Comparison of ENCODE assay signal across 8 cellular contexts in the genomic region with DNA sequence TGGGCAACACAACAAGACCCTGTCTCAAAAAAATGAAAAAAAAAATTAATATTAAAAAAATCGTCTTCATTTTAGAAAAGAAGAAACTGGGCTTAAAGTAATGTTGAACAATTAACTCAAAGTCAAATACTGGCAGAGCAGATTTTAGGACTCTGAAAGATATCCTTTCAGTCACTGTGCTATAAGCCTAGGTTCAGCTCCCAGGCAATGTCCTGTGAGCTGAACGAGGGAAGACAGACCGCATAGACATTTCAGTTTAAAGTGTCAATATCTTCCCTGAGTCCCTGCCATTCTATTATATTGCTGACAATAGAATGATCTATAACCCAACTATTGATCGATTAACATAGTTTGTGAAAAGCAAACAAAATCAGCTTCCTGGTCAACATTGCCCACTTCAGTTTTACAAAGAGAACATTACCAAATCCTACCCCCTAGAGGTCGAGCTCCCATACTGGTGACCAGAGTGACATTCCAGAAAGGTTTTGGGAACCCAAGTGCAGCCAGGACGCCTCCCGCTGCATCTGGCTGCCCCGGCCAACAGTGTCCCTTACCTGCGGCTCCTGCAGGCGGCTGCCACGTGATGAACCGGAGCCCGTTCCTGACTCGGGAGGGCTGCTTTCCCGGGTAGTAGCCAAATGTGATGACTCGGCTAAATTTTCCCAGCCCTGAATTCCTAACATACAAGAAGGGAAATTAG.
DNase-seq lines count a peak whose midpoint lies in the region; ATAC-seq and TF ChIP-seq lines count a peak whose summit lies in the region.

No MANE protein-coding gene starts in this region.

- no peaks in the 10 kb centered on the region for H3K9me3 ChIP-seq in HUES48 (ENCODE audit: control insufficient read depth, insufficient read depth, low read length)
- H3K9me3 ChIP-seq in iPS-15b (ENCODE audit: control insufficient read depth, insufficient read depth, low read length) = no peaks in the 10 kb centered on the region

- H3K4me1 ChIP-seq in HUES48 (ENCODE audit: control insufficient read depth, insufficient read depth, low read length) = peaks cover 36% of the 10 kb centered on the region
- H3K4me1 ChIP-seq in iPS-15b (ENCODE audit: control insufficient read depth, insufficient read depth, low read length) = peaks cover 20% of the 10 kb centered on the region

- ATAC-seq in GM21381 (IDR thresholded peaks at IDR 0.05; ENCODE audit: unreplicated experiment) = no peak
- ATAC-seq in stimulated activated memory B cell treated with anti-CD40 and anti-IgM and Interleukin-4, amounts not matched to agents 10 μg/mL and 1 μg/mL and 100 μg/mL, for 72 hours = no peak

- H3K9ac ChIP-seq in HUES48 (ENCODE audit: low read depth, low read length) = peak overlapping the region; percentile 41
- H3K9ac ChIP-seq in iPS-15b (ENCODE audit: low read depth, low read length) = no peak overlapping the region

- H3K9me3 Mint-ChIP-seq in stimulated activated memory B cell treated with anti-CD40 and anti-IgM and Interleukin-4, amounts not matched to agents 10 μg/mL and 1 μg/mL and 100 μg/mL, for 72 hours = no peaks in the 10 kb centered on the region

- H3K36me3 Mint-ChIP-seq in stimulated activated memory B cell treated with anti-CD40 and anti-IgM and Interleukin-4, amounts not matched to agents 10 μg/mL and 1 μg/mL and 100 μg/mL, for 72 hours = no peaks in the 10 kb centered on the region

- POLR2A ChIA-PET in GM10248 (lab: Yijun Ruan, JAX) = no interaction called here

- H3K4me3 ChIP-seq in HUES48 (ENCODE audit: low read depth, low read length) (peak overlapping the region; percentile 51), iPS-15b (ENCODE audit: low read depth, low read length) (peak overlapping the region; percentile 51), skin epidermis (peak overlapping the region in 6 of 7 experiments; percentile 5 to 30 (median 12))

- no peak overlapping the region for H3K4me3 Mint-ChIP-seq in stimulated activated memory B cell treated with anti-CD40 and anti-IgM and Interleukin-4, amounts not matched to agents 10 μg/mL and 1 μg/mL and 100 μg/mL, for 72 hours

- H3K27ac ChIP-seq in HUES48 (ENCODE audit: low read depth, low read length) = no peak overlapping the region
- H3K27ac ChIP-seq in skin epidermis = peak overlapping the region in 1 of 21 experiments; percentile 25

- H3K27me3 ChIP-seq in HUES48 (ENCODE audit: control insufficient read depth, insufficient read depth, low read length) = no peaks in the 10 kb centered on the region
- peaks cover 3% of the 10 kb centered on the region for H3K27me3 ChIP-seq in iPS-15b (ENCODE audit: control insufficient read depth, insufficient read depth, low read length)

- DNase-seq in Ammon's horn (ENCODE audit: low spot score) = peak; percentile 49
- DNase-seq in anterior cingulate cortex (lab: John Stamatoyannopoulos, UW) = peak in 40 of 58 donors; percentile 4 to 62 (median 38)
- DNase-seq in GM10248 (ENCODE audit: extremely low spot score) = no peak

- no peak overlapping the region for H3K27ac Mint-ChIP-seq in stimulated activated memory B cell treated with anti-CD40 and anti-IgM and Interleukin-4, amounts not matched to agents 10 μg/mL and 1 μg/mL and 100 μg/mL, for 72 hours

- CTCF ChIA-PET in GM10248 (lab: Yijun Ruan, JAX) = interaction anchor here (0.7 to 4.3 kb wide), 10 partner anchors 10 to 238 kb away, joined by 3 to 56 read pairs (median 3); no protein-coding TSS in a partner anchor

- H3K27me3 Mint-ChIP-seq in stimulated activated memory B cell treated with anti-CD40 and anti-IgM and Interleukin-4, amounts not matched to agents 10 μg/mL and 1 μg/mL and 100 μg/mL, for 72 hours = no peaks in the 10 kb centered on the region

- H3K4me1 Mint-ChIP-seq in stimulated activated memory B cell treated with anti-CD40 and anti-IgM and Interleukin-4, amounts not matched to agents 10 μg/mL and 1 μg/mL and 100 μg/mL, for 72 hours = peaks cover 19% of the 10 kb centered on the region

- H3K36me3 ChIP-seq in HUES48 (ENCODE audit: control insufficient read depth, insufficient read depth, low read length) (no peaks in the 10 kb centered on the region), iPS-15b (ENCODE audit: control insufficient read depth, insufficient read depth, low read length) (no peaks in the 10 kb centered on the region)

- no peak for TF ChIP-seq CTCF in GM10248 (IDR thresholded peaks at IDR 0.05; ENCODE audit: control extremely low read depth, extremely low read depth, low read depth, missing control alignments)
